In the genomic region with DNA sequence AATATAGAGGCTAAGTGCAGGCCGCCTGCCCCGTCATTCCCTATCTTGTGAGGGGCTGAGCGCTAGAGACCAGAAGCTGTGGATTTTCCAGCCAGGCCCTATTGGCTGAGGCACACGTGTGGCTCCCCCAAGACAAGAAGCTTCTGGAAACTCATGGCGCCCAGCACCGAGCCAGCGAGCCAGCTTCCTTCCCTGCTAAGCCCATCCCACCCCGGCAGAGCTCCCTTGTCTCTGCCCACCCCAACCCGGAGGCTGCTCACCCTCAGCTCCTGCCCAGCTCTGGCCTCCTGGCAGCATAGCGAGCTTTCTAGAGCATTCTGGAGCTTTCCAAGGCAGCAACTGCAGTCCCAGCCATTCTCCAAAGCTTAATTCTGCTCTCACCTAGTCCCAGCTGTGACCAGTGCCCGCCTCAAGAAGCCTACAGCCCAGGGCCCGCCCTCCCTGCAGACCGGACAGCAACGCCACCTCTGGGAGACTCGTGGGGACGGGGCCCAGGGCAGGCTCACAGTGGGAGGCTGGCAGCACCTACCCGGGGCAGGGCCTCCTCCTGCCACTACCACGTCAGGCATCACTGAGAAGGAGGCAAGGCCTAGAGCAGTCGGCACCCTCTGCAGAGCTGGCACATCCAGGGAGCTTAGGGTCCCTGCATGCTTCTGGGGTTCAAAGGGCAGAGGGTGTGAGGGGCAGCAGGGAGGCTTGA, we compare ENCODE assay signal across 16 cellular contexts. TPM values are rescaled to one million over a fixed set of nuclear protein-coding genes. Genes with fewer than 3 reads are reported as not detected.
A peak's percentile ranks its signal among the peaks of the same experiment; 100 is the strongest.
DNase-seq lines count a peak whose midpoint lies in the region; ATAC-seq and TF ChIP-seq lines count a peak whose summit lies in the region.
"Had no signal": no experiment of that assay in that cellular context is flagged by ENCODE, and none has a peak within 500 bp of the region (broad histone marks: within the 10 kb centered on the region; RNA-seq: fewer than 3 reads in every experiment).

No MANE protein-coding gene starts in this region.

- H3K4me3 ChIP-seq in GM23338 (no peak overlapping the region), neuronal stem cell (ENCODE audit: low read length in 2 of 2) (no peak overlapping the region)
- H3K4me3 ChIP-seq: GM23248 had no signal

- ATAC-seq in activated naive CD8-positive, alpha-beta T cell treated with anti-CD3 and anti-CD28 coated beads, Interleukin-2, amount 50 U/mL, for 24 hours: peak; percentile 15
- ATAC-seq in GM23338: no peak
- no peak for ATAC-seq in WTC11

- peak overlapping the region; percentile 76; the same call in 1 of the 2 replicates for H2AFZ ChIP-seq in GM23338
- no peak overlapping the region for H2AFZ ChIP-seq in neuronal stem cell (ENCODE audit: low read length)
- H2AFZ ChIP-seq: GM23248 had no signal

- no peaks in the 10 kb centered on the region for H3F3A ChIP-seq in GM23338 (replicated peaks; ENCODE audit: low read depth)

- peaks cover 8% of the 10 kb centered on the region for H3K27me3 Mint-ChIP-seq in activated naive CD8-positive, alpha-beta T cell treated with anti-CD3 and anti-CD28 coated beads, Interleukin-2, amount 50 U/mL, for 24 hours
- H3K27me3 Mint-ChIP-seq in activated naive CD8-positive, alpha-beta T cell treated with anti-CD3 and anti-CD28 coated beads for 36 hours: peaks cover 6% of the 10 kb centered on the region
- H3K27me3 Mint-ChIP-seq in GM23338 (ENCODE audit: insufficient read depth, low read depth, poor library complexity): peaks cover 6% of the 10 kb centered on the region
- H3K27me3 Mint-ChIP-seq in WTC11 (ENCODE audit: low read depth): no peaks in the 10 kb centered on the region

- H3K9me3 Mint-ChIP-seq in activated naive CD8-positive, alpha-beta T cell treated with anti-CD3 and anti-CD28 coated beads, Interleukin-2, amount 50 U/mL, for 24 hours: no peaks in the 10 kb centered on the region
- H3K9me3 Mint-ChIP-seq in activated naive CD8-positive, alpha-beta T cell treated with anti-CD3 and anti-CD28 coated beads for 36 hours: no peaks in the 10 kb centered on the region
- H3K9me3 Mint-ChIP-seq in GM23338 (no peaks in the 10 kb centered on the region; the same call in 2 of the 3 replicates), WTC11 (no peaks in the 10 kb centered on the region)

- no peak overlapping the region for H3K27ac Mint-ChIP-seq in activated naive CD8-positive, alpha-beta T cell treated with anti-CD3 and anti-CD28 coated beads, Interleukin-2, amount 50 U/mL, for 24 hours
- H3K27ac Mint-ChIP-seq in activated naive CD8-positive, alpha-beta T cell treated with anti-CD3 and anti-CD28 coated beads for 36 hours: no peak overlapping the region
- no peak overlapping the region for H3K27ac Mint-ChIP-seq in GM23338
- H3K27ac Mint-ChIP-seq in WTC11: no peak overlapping the region

- no peak overlapping the region for H3K4ac ChIP-seq in neuronal stem cell (ENCODE audit: low read length)

- no peak overlapping the region for H3K14ac ChIP-seq in neuronal stem cell (ENCODE audit: low read length)

- H4K20me1 ChIP-seq in GM23338 (replicated peaks; ENCODE audit: insufficient read depth): no peaks in the 10 kb centered on the region

- no peak overlapping the region for H3K4me3 Mint-ChIP-seq in activated naive CD8-positive, alpha-beta T cell treated with anti-CD3 and anti-CD28 coated beads, Interleukin-2, amount 50 U/mL, for 24 hours
- H3K4me3 Mint-ChIP-seq in activated naive CD8-positive, alpha-beta T cell treated with anti-CD3 and anti-CD28 coated beads for 36 hours: no peak overlapping the region
- H3K4me3 Mint-ChIP-seq in GM23338 (no peak overlapping the region), WTC11 (no peak overlapping the region)

- peak overlapping the region; percentile 72; the same call in 1 of the 2 replicates for H3K4me2 ChIP-seq in GM23338
- no peak overlapping the region for H3K4me2 ChIP-seq in neuronal stem cell (ENCODE audit: insufficient read depth, low read length, poor library complexity, severe bottlenecking)

- H4K91ac ChIP-seq in neuronal stem cell (ENCODE audit: low read depth, low read length, poor library complexity): no peak overlapping the region

- no peak for TF ChIP-seq CTCF in GM23338 (conservative IDR thresholded peaks at IDR 0.05; ENCODE audit: low read depth in 2 of 2)
- TF ChIP-seq CTCF in WTC11 (IDR thresholded peaks at IDR 0.05): no peak
- TF ChIP-seq CTCF in GM20000 (IDR thresholded peaks at IDR 0.05; ENCODE audit: extremely low read depth, missing control alignments): no peak

- H3K4me1 ChIP-seq in GM23338 (ENCODE audit: insufficient read depth): peaks cover 15% of the 10 kb centered on the region
- H3K4me1 ChIP-seq in neuronal stem cell (ENCODE audit: control insufficient read depth in 2 of 2, insufficient read depth in 1 of 2, low read depth in 1 of 2, low read length in 2 of 2): peaks cover 3 to 4% of the 10 kb centered on the region in 2 donors

- CTCF ChIA-PET in WTC11 (lab: Charles Lee): interaction anchor here (0.7 to 2.5 kb wide), 18 partner anchors 9 to 174 kb away, joined by 3 to 13 read pairs (median 4); no protein-coding TSS in a partner anchor

- H3K27me3 ChIP-seq in GM23338 (ENCODE audit: insufficient read depth) (no peaks in the 10 kb centered on the region), neuronal stem cell (ENCODE audit: control insufficient read depth in 3 of 3, insufficient read depth in 3 of 3, low read depth in 1 of 3, low read length in 3 of 3) (peaks cover 2 to 56% (median 2%) of the 10 kb centered on the region in 3 experiments)

- no peak overlapping the region for H4K8ac ChIP-seq in neuronal stem cell (ENCODE audit: low read depth, low read length)

- H3K79me1 ChIP-seq in neuronal stem cell (ENCODE audit: low read depth, low read length): no peaks in the 10 kb centered on the region

- peak overlapping the region; percentile 49 for H2BK15ac ChIP-seq in neuronal stem cell (ENCODE audit: low read length)

- peak overlapping the region; percentile 65 for H3K23ac ChIP-seq in neuronal stem cell (ENCODE audit: low read depth, low read length, poor library complexity)

- no CpG with 5 or more reads among the region's 19 CpGs for WGBS in neuronal stem cell (ENCODE audit: extremely low coverage in 2 of 2, insufficient read length in 2 of 2, insufficient replicate concordance in 1 of 2), 2 donors

- H2AK5ac ChIP-seq in neuronal stem cell (ENCODE audit: low read depth, low read length): peak overlapping the region; percentile 92

- H2BK5ac ChIP-seq in neuronal stem cell (ENCODE audit: low read length): no peak overlapping the region

- H3K27ac ChIP-seq in GM23338 (ENCODE audit: low read depth): no peak overlapping the region
- H3K27ac ChIP-seq in neuronal stem cell (replicated peaks; ENCODE audit: low read length): no peak overlapping the region
- H3K27ac ChIP-seq: GM23248 had no signal

- peak overlapping the region; percentile 38 for H3K18ac ChIP-seq in neuronal stem cell (ENCODE audit: low read length)

- H2BK120ac ChIP-seq in neuronal stem cell (ENCODE audit: low read depth, low read length): no peak overlapping the region

- DNase-seq in activated naive CD8-positive, alpha-beta T cell treated with anti-CD3 and anti-CD28 coated beads, Interleukin-2, amount 50 U/mL, for 24 hours: no peak
- DNase-seq in activated naive CD8-positive, alpha-beta T cell treated with anti-CD3 and anti-CD28 coated beads for 36 hours: no peak
- no peak for DNase-seq in GM23338 (ENCODE audit: low spot score)
- peak; percentile 15 for DNase-seq in WTC11 (ENCODE audit: low spot score)
- no peak for DNase-seq in neuronal stem cell (ENCODE audit: low spot score)
- no peak for DNase-seq in GM20000 (ENCODE audit: low spot score)
- DNase-seq in activated T-cell treated with anti-CD3 and anti-CD28 coated beads, Interleukin-2, amount 50 U/mL, for 1 hour: no peak
- DNase-seq: 8988T, AML-193, DMS53, GM23248, Kasumi-1, NCI-H1694 treated with DMSO at 0.1 percent for 48 hours, NCI-H2081 treated with DMSO at 0.1 percent for 48 hours, NCI-H524 treated with DMSO at 0.1 percent for 48 hours, NCI-H82 had no signal

- H3K36me3 ChIP-seq in GM23338 (ENCODE audit: insufficient read depth) (no peaks in the 10 kb centered on the region), neuronal stem cell (replicated peaks in 1 of 2; ENCODE audit: control insufficient read depth in 2 of 2, insufficient read depth in 2 of 2, low read length in 2 of 2) (no peaks in the 10 kb centered on the region)

- H3K79me2 ChIP-seq in GM23338 (replicated peaks; ENCODE audit: insufficient read depth): no peaks in the 10 kb centered on the region

- H3K36me3 Mint-ChIP-seq in activated naive CD8-positive, alpha-beta T cell treated with anti-CD3 and anti-CD28 coated beads, Interleukin-2, amount 50 U/mL, for 24 hours (ENCODE audit: low read depth): no peaks in the 10 kb centered on the region
- no peaks in the 10 kb centered on the region for H3K36me3 Mint-ChIP-seq in activated naive CD8-positive, alpha-beta T cell treated with anti-CD3 and anti-CD28 coated beads for 36 hours
- H3K36me3 Mint-ChIP-seq in GM23338 (ENCODE audit: low read depth): no peaks in the 10 kb centered on the region
- no peaks in the 10 kb centered on the region for H3K36me3 Mint-ChIP-seq in WTC11

- H3K9ac ChIP-seq in neuronal stem cell (ENCODE audit: low read depth, low read length, poor library complexity): peak overlapping the region; percentile 60
- H3K9ac ChIP-seq: GM23248 had no signal

- H3K9me3 ChIP-seq in neuronal stem cell (replicated peaks in 1 of 2; ENCODE audit: control insufficient read depth in 2 of 2, insufficient read depth in 1 of 2, low read depth in 1 of 2, low read length in 2 of 2): peaks cover 0 to 4% of the 10 kb centered on the region in 2 donors

- H2BK12ac ChIP-seq in neuronal stem cell (ENCODE audit: low read length): peak overlapping the region; percentile 73

- H3K4me1 Mint-ChIP-seq in activated naive CD8-positive, alpha-beta T cell treated with anti-CD3 and anti-CD28 coated beads, Interleukin-2, amount 50 U/mL, for 24 hours: no peaks in the 10 kb centered on the region
- no peaks in the 10 kb centered on the region for H3K4me1 Mint-ChIP-seq in activated naive CD8-positive, alpha-beta T cell treated with anti-CD3 and anti-CD28 coated beads for 36 hours
- H3K4me1 Mint-ChIP-seq in GM23338 (peaks cover 12% of the 10 kb centered on the region), WTC11 (peaks cover 12% of the 10 kb centered on the region)

- H3K9me2 ChIP-seq in GM23338 (ENCODE audit: insufficient read depth): no peaks in the 10 kb centered on the region

- POLR2A ChIA-PET in WTC11 (lab: Charles Lee): interaction anchor here (1.1 kb wide), 1 partner anchor 181 kb away, joined by 3 read pairs; a partner anchor contains a TSS

RNA-seq across cellular contexts. Expression of a gene that starts 23.2 kb away (rescaled TPM):
- total RNA-seq in activated naive CD8-positive, alpha-beta T cell treated with anti-CD3 and anti-CD28 coated beads for 36 hours: 10 to 100 TPM; 27.2 to 28.7 TPM
- total RNA-seq in GM23338 (2014; rRNA removed; shearing (Covaris generic)): 32.6 and 39.2 TPM in 2 replicates
- polyA plus RNA-seq in GM23338 (2016; fragmentation: Nextera tagmentation; extraction: Ambion mirVana): 11.8 and 12.2 TPM in 2 replicates
- 39.4 to 41.0 TPM (median 39.5 TPM) in 3 replicates for total RNA-seq in WTC11 (2021)
- 23.6 TPM for polyA plus RNA-seq in neuronal stem cell (2013, experiment 1 of 2)
- polyA plus RNA-seq in neuronal stem cell (2013, experiment 2 of 2): 22.7 TPM

RNA-seq across cellular contexts. Expression of a gene that starts 46.8 kb away (rescaled TPM):
- total RNA-seq in activated naive CD8-positive, alpha-beta T cell treated with anti-CD3 and anti-CD28 coated beads for 36 hours: 1 to 10 TPM; 5.3 to 5.6 TPM
- total RNA-seq in GM23338 (2014; rRNA removed; shearing (Covaris generic)): 16.5 and 20.8 TPM in 2 replicates
- 3.2 and 3.8 TPM in 2 replicates for polyA plus RNA-seq in GM23338 (2016; fragmentation: Nextera tagmentation; extraction: Ambion mirVana)
- total RNA-seq in WTC11 (2021): 14.1 to 17.1 TPM (median 14.5 TPM) in 3 replicates
- 4.9 TPM for polyA plus RNA-seq in neuronal stem cell (2013, experiment 1 of 2)
- 5.0 TPM for polyA plus RNA-seq in neuronal stem cell (2013, experiment 2 of 2)
